8 cellular contexts compared by ENCODE assay signal in the genomic region with DNA sequence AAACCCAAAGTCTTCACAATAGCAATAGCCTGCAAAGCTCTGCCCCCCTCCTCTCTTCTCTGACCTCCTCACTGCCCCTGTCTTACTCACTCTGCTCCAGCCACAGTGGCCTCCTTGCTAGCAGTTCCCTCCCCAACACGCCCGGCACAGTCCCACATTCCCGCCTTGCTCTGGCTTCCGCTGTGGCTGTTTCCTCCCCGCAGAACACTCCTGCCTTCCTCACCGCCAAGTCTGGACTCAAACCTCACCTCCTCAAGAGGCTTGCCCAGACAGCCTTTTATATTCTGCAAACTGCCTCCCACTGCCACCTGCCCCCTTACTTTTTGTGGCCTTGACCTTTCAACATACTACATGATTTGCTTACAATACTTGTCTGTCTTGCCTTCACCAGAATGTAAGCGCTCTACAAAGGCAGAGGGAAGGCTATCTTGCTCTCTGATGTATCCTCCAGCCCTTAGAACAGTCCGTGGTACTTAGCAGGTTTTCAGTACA. TPM values are rescaled to one million over a fixed set of nuclear protein-coding genes. Genes with fewer than 3 reads are reported as not detected.
A peak's percentile ranks its signal among the peaks of the same experiment; 100 is the strongest.
DNase-seq lines count a peak whose midpoint lies in the region; ATAC-seq and TF ChIP-seq lines count a peak whose summit lies in the region.

No MANE protein-coding gene starts in this region.

- peaks cover 7% of the 10 kb centered on the region for H3K36me3 Mint-ChIP-seq in endothelial cell (ENCODE audit: low read depth, unreplicated experiment)

- peak overlapping the region; percentile 86 for H3K9ac ChIP-seq in muscle layer of colon (ENCODE audit: low read length)

- H3K27me3 Mint-ChIP-seq in endothelial cell (ENCODE audit: unreplicated experiment) = peaks cover 9% of the 10 kb centered on the region

- H3K9me3 ChIP-seq in muscle layer of colon (ENCODE audit: low read length) = no peaks in the 10 kb centered on the region

- H3K4me3 ChIP-seq in muscle layer of colon (ENCODE audit: low read depth in 1 of 2, low read length in 2 of 2) = peak overlapping the region; percentile 75 to 78

- no peak for TF ChIP-seq CTCF in endothelial cell (IDR thresholded peaks at IDR 0.05; ENCODE audit: unreplicated experiment)

- peaks cover 19% of the 10 kb centered on the region for H3K4me1 ChIP-seq in muscle layer of colon (ENCODE audit: insufficient read depth, low read length)

- H3K27ac ChIP-seq in muscle layer of colon (ENCODE audit: low read depth, low read length) = peak overlapping the region; percentile 81

- ATAC-seq in HG02798 (IDR thresholded peaks at IDR 0.05; ENCODE audit: poor library complexity, unreplicated experiment) (peak; percentile 15), SK-N-SH treated with all-trans-retinoic acid at 6 μM for 48 hours (peak; percentile 46)

- DNase-seq in GM03348 (ENCODE audit: low spot score) = peak; percentile 65
- peak; percentile 39 for DNase-seq in endothelial cell (ENCODE audit: low spot score)
- no peak for DNase-seq in amniotic stem cell (lab: John Stamatoyannopoulos, UW)
- no peak for DNase-seq in GOT3 (lab: John Stamatoyannopoulos, UW)
- DNase-seq in NCI-H1694 treated with DMSO at 0.1 percent for 48 hours (lab: John Stamatoyannopoulos, UW) = no peak

- peaks cover 17% of the 10 kb centered on the region for H3K36me3 ChIP-seq in muscle layer of colon (ENCODE audit: insufficient read depth, low read length)

- H3K27me3 ChIP-seq in muscle layer of colon (ENCODE audit: control insufficient read depth in 1 of 2, insufficient read depth in 2 of 2, low read length in 2 of 2) = no peaks in the 10 kb centered on the region

- H3K9me3 Mint-ChIP-seq in endothelial cell (ENCODE audit: unreplicated experiment) = no peaks in the 10 kb centered on the region

- H3K4me1 Mint-ChIP-seq in endothelial cell (ENCODE audit: unreplicated experiment) = peaks cover 19% of the 10 kb centered on the region

- H3K4me3 Mint-ChIP-seq in endothelial cell (ENCODE audit: unreplicated experiment) = peak overlapping the region; percentile 89

- H3K27ac Mint-ChIP-seq in endothelial cell (ENCODE audit: unreplicated experiment) = peak overlapping the region; percentile 85

TF ChIP-seq in SK-N-SH treated with all-trans-retinoic acid at 6 μM for 48 hours, 23 proteins besides CTCF, POLR2A, EP300 and RAD21:
- TF ChIP-seq OSR1 (CRISPR knock-in tag; IDR thresholded peaks at IDR 0.05) (no peak), ZNF565 (CRISPR knock-in tag; conservative IDR thresholded peaks at IDR 0.05; ENCODE audit: low read depth) (no peak), BACH2 (CRISPR knock-in tag; IDR thresholded peaks at IDR 0.05; ENCODE audit: borderline replicate concordance) (no peak), SNAI2 (CRISPR knock-in tag; IDR thresholded peaks at IDR 0.05) (no peak), TCF4 (CRISPR knock-in tag; IDR thresholded peaks at IDR 0.05; ENCODE audit: borderline replicate concordance) (no peak), ZNF8 (CRISPR knock-in tag; IDR thresholded peaks at IDR 0.05) (no peak)
- TF ChIP-seq, protein P1, sequence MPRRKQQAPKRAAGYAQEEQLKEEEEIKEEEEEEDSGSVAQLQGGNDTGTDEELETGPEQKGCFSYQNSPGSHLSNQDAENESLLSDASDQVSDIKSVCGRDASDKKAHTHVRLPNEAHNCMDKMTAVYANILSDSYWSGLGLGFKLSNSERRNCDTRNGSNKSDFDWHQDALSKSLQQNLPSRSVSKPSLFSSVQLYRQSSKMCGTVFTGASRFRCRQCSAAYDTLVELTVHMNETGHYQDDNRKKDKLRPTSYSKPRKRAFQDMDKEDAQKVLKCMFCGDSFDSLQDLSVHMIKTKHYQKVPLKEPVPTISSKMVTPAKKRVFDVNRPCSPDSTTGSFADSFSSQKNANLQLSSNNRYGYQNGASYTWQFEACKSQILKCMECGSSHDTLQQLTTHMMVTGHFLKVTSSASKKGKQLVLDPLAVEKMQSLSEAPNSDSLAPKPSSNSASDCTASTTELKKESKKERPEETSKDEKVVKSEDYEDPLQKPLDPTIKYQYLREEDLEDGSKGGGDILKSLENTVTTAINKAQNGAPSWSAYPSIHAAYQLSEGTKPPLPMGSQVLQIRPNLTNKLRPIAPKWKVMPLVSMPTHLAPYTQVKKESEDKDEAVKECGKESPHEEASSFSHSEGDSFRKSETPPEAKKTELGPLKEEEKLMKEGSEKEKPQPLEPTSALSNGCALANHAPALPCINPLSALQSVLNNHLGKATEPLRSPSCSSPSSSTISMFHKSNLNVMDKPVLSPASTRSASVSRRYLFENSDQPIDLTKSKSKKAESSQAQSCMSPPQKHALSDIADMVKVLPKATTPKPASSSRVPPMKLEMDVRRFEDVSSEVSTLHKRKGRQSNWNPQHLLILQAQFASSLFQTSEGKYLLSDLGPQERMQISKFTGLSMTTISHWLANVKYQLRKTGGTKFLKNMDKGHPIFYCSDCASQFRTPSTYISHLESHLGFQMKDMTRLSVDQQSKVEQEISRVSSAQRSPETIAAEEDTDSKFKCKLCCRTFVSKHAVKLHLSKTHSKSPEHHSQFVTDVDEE (CRISPR knock-in tag; IDR thresholded peaks at IDR 0.05) = no peak
- TF ChIP-seq, protein P2, sequence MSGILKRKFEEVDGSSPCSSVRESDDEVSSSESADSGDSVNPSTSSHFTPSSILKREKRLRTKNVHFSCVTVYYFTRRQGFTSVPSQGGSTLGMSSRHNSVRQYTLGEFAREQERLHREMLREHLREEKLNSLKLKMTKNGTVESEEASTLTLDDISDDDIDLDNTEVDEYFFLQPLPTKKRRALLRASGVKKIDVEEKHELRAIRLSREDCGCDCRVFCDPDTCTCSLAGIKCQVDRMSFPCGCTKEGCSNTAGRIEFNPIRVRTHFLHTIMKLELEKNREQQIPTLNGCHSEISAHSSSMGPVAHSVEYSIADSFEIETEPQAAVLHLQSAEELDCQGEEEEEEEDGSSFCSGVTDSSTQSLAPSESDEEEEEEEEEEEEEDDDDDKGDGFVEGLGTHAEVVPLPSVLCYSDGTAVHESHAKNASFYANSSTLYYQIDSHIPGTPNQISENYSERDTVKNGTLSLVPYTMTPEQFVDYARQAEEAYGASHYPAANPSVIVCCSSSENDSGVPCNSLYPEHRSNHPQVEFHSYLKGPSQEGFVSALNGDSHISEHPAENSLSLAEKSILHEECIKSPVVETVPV (CRISPR knock-in tag; IDR thresholded peaks at IDR 0.05) = no peak
- TF ChIP-seq, protein P3, sequence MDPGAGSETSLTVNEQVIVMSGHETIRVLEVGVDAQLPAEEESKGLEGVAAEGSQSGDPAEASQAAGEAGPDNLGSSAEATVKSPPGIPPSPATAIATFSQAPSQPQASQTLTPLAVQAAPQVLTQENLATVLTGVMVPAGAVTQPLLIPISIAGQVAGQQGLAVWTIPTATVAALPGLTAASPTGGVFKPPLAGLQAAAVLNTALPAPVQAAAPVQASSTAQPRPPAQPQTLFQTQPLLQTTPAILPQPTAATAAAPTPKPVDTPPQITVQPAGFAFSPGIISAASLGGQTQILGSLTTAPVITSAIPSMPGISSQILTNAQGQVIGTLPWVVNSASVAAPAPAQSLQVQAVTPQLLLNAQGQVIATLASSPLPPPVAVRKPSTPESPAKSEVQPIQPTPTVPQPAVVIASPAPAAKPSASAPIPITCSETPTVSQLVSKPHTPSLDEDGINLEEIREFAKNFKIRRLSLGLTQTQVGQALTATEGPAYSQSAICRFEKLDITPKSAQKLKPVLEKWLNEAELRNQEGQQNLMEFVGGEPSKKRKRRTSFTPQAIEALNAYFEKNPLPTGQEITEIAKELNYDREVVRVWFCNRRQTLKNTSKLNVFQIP (CRISPR knock-in tag; IDR thresholded peaks at IDR 0.05; ENCODE audit: borderline replicate concordance, low read depth) = no peak
- TF ChIP-seq, protein P4, sequence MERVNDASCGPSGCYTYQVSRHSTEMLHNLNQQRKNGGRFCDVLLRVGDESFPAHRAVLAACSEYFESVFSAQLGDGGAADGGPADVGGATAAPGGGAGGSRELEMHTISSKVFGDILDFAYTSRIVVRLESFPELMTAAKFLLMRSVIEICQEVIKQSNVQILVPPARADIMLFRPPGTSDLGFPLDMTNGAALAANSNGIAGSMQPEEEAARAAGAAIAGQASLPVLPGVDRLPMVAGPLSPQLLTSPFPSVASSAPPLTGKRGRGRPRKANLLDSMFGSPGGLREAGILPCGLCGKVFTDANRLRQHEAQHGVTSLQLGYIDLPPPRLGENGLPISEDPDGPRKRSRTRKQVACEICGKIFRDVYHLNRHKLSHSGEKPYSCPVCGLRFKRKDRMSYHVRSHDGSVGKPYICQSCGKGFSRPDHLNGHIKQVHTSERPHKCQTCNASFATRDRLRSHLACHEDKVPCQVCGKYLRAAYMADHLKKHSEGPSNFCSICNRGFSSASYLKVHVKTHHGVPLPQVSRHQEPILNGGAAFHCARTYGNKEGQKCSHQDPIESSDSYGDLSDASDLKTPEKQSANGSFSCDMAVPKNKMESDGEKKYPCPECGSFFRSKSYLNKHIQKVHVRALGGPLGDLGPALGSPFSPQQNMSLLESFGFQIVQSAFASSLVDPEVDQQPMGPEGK (CRISPR knock-in tag; IDR thresholded peaks at IDR 0.05; ENCODE audit: borderline replicate concordance) = no peak

RNA-seq across cellular contexts. Expression of a gene that starts 0.4 kb away (rescaled TPM):
- 22.2 TPM for total RNA-seq in endothelial cell (ENCODE audit: unreplicated experiment)

RNA-seq across cellular contexts. Expression of a gene that starts 16.3 kb away (rescaled TPM):
- 56.1 TPM for total RNA-seq in endothelial cell (ENCODE audit: unreplicated experiment)

RNA-seq across cellular contexts. Expression of a gene that starts 17.2 kb away (rescaled TPM):
- 70.0 TPM for total RNA-seq in endothelial cell (ENCODE audit: unreplicated experiment)

RNA-seq across cellular contexts. Expression of a gene that starts 46.5 kb away (rescaled TPM):
- 25.6 TPM for total RNA-seq in endothelial cell (ENCODE audit: unreplicated experiment)

RNA-seq across cellular contexts. Expression of a gene that starts 48.4 kb away (rescaled TPM):
- 182 TPM for total RNA-seq in endothelial cell (ENCODE audit: unreplicated experiment)

Comparison
In these comparisons a context has a peak if more than half of its experiments do, and no peak if none do; other contexts are left out.
1. DNase-seq: peak in GM03348 (single experiment) and endothelial cell (single experiment); none in amniotic stem cell (single experiment), GOT3 (single experiment) and NCI-H1694 treated with DMSO at 0.1 percent for 48 hours (single experiment).